Comparison of ENCODE assay signal across 9 cellular contexts in genomic region chr18:59881728-59882685, GRCh38. TPM values are rescaled to one million over a fixed set of nuclear protein-coding genes. Genes with fewer than 3 reads are reported as not detected.
A peak's percentile ranks its signal among the peaks of the same experiment; 100 is the strongest.
DNase-seq lines count a peak whose midpoint lies in the region; ATAC-seq, FAIRE-seq and TF ChIP-seq lines count a peak whose summit lies in the region.
"Had no signal": no experiment of that assay in that cellular context is flagged by ENCODE, and none has a peak within 500 bp of the region (broad histone marks: within the 10 kb centered on the region; RNA-seq: fewer than 3 reads in every experiment).

No MANE protein-coding gene starts in this region.

- H3K27ac ChIP-seq in 22Rv1 (peak overlapping the region; percentile 57), upper lobe of right lung (no peak overlapping the region)
- H3K27ac ChIP-seq: vagina had no signal

- intact Hi-C loops in upper lobe of right lung (cut with DNase I): no loop called here

- no peak for TF ChIP-seq CTCF in 22Rv1 (IDR thresholded peaks at IDR 0.05)
- TF ChIP-seq CTCF in upper lobe of right lung (IDR thresholded peaks at IDR 0.05): no peak

- H3K9me3 Mint-ChIP-seq in activated T-cell treated with anti-CD3 and anti-CD28 coated beads, Interleukin-2, amount 50 U/mL, for 72 hours: no peaks in the 10 kb centered on the region

- H3K9me3 ChIP-seq in MG63 (no peaks in the 10 kb centered on the region), upper lobe of right lung (no peaks in the 10 kb centered on the region)
- H3K9me3 ChIP-seq: vagina had no signal

- peak; percentile 52 to 66 for ATAC-seq in activated T-cell treated with anti-CD3 and anti-CD28 coated beads, Interleukin-2, amount 50 U/mL, for 72 hours (replicated peaks in 1 of 2)
- peak; percentile 43 for ATAC-seq in upper lobe of right lung

- H3K4me3 ChIP-seq in MG63 (no peak overlapping the region), upper lobe of right lung (no peak overlapping the region)
- H3K4me3 ChIP-seq: vagina had no signal

- H3K36me3 ChIP-seq in MG63: no peaks in the 10 kb centered on the region
- no peaks in the 10 kb centered on the region for H3K36me3 ChIP-seq in upper lobe of right lung
- H3K36me3 ChIP-seq: vagina had no signal

- peak overlapping the region; percentile 60 to 69 for H3K4me3 Mint-ChIP-seq in activated T-cell treated with anti-CD3 and anti-CD28 coated beads, Interleukin-2, amount 50 U/mL, for 72 hours

- peak overlapping the region; percentile 75 for H3K27ac Mint-ChIP-seq in activated T-cell treated with anti-CD3 and anti-CD28 coated beads, Interleukin-2, amount 50 U/mL, for 72 hours

- H3K27me3 ChIP-seq in MG63 (no peaks in the 10 kb centered on the region), upper lobe of right lung (no peaks in the 10 kb centered on the region)
- H3K27me3 ChIP-seq: vagina had no signal

- peak; percentile 80 for FAIRE-seq in GM12892 (lab: Jason Lieb, UNC)

- peaks cover 23% of the 10 kb centered on the region for H3K4me1 ChIP-seq in upper lobe of right lung
- H3K4me1 ChIP-seq: vagina had no signal

- peaks cover 8% of the 10 kb centered on the region for H3K27me3 Mint-ChIP-seq in activated T-cell treated with anti-CD3 and anti-CD28 coated beads, Interleukin-2, amount 50 U/mL, for 72 hours (ENCODE audit: low read depth)

- no peak for TF ChIP-seq POLR2A in GM12892 (IDR thresholded peaks at IDR 0.05; ENCODE audit: low read depth, low read length)

- H3K36me3 Mint-ChIP-seq in activated T-cell treated with anti-CD3 and anti-CD28 coated beads, Interleukin-2, amount 50 U/mL, for 72 hours (ENCODE audit: insufficient read depth in 2 of 2): peaks cover 2 to 3% of the 10 kb centered on the region in 2 donors

- no peak for DNase-seq in GM12892 (ENCODE audit: insufficient read length)
- peak; percentile 20 for DNase-seq in MG63
- peak in 1 of 2 donors; percentile 23 for DNase-seq in activated T-cell treated with anti-CD3 and anti-CD28 coated beads, Interleukin-2, amount 50 U/mL, for 72 hours
- peak; percentile 61 for DNase-seq in kidney glomerular epithelial cell (lab: John Stamatoyannopoulos, UW)
- DNase-seq in upper lobe of right lung: no peak
- DNase-seq in cortex of kidney (lab: John Stamatoyannopoulos, UW): no peak
- DNase-seq in NCI-H1694 treated with DMSO at 0.1 percent for 48 hours (lab: John Stamatoyannopoulos, UW): no peak

- H3K4me1 Mint-ChIP-seq in activated T-cell treated with anti-CD3 and anti-CD28 coated beads, Interleukin-2, amount 50 U/mL, for 72 hours (ENCODE audit: low read depth): peaks cover 53% of the 10 kb centered on the region

RNA-seq across cellular contexts. Expression of gene PMAIP1, which starts 17.8 kb away (rescaled TPM):
- polyA plus RNA-seq in GM12892 (2012; ENCODE audit: missing spikeins): 133 TPM
- total RNA-seq in MG63 (2014; rRNA removed; shearing (Covaris generic); ENCODE audit: low replicate concordance): 14.1 and 17.6 TPM in 2 replicates
- 100 to 1,000 TPM in 1 of 2 donors, 10 to 100 TPM in 1; 96.5 to 155 TPM for total RNA-seq in activated T-cell treated with anti-CD3 and anti-CD28 coated beads, Interleukin-2, amount 50 U/mL, for 72 hours
- 3.1 TPM for total RNA-seq in upper lobe of right lung

Comparison
In these comparisons a context has a peak if more than half of its experiments do, and no peak if none do; other contexts are left out.
1. DNase-seq: peak in MG63 (single experiment) and kidney glomerular epithelial cell (single experiment); none in GM12892 (single experiment), upper lobe of right lung (single experiment), cortex of kidney (single experiment) and NCI-H1694 treated with DMSO at 0.1 percent for 48 hours (single experiment).